Comparison of ENCODE assay signal across 17 cellular contexts in the genomic region with DNA sequence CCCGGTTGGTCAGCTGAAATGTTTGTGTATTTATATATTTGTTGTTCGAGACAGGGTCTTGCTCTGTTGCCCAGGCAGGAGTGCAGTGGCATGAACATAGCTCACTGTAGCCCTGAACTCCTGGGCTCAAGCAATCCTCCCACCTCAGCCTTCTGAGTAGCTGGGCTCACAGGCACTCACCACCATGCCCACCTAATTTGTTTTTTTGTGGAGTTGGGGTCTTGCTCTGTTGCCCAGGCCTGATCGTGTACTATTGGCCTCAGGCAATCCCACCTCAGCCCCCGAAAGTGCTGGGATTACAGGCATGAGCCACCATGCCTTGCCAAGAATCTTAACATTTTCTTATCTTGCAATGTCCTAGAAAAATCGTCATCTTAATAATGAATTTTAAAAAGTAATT. TPM values are rescaled to one million over a fixed set of nuclear protein-coding genes. Genes with fewer than 3 reads are reported as not detected.
DNase-seq lines count a peak whose midpoint lies in the region; ATAC-seq, FAIRE-seq and TF ChIP-seq lines count a peak whose summit lies in the region.
"Had no signal": no experiment of that assay in that cellular context is flagged by ENCODE, and none has a peak within 500 bp of the region (broad histone marks: within the 10 kb centered on the region; RNA-seq: fewer than 3 reads in every experiment).

No MANE protein-coding gene starts in this region.

- intact Hi-C loops in HepG2 (cut with micrococcal nuclease; ENCODE audit: unreplicated experiment), result no loop called here
- intact Hi-C loops in right lobe of liver (cut with DNase I), result no loop called here
- intact Hi-C loops in PC-3 (cut with micrococcal nuclease), result no loop called here

- peaks cover 79% of the 10 kb centered on the region for H3K4me1 ChIP-seq in HepG2 (ENCODE audit: insufficient read depth, low read length)
- H3K4me1 ChIP-seq in right lobe of liver, result peaks cover 0 to 27% (median 12%) of the 10 kb centered on the region in 4 donors
- H3K4me1 ChIP-seq in PC-3 (ENCODE audit: insufficient read depth, low read length), result peaks cover 26% of the 10 kb centered on the region
- peaks cover 0 to 44% (median 18%) of the 10 kb centered on the region in 4 donors for H3K4me1 ChIP-seq in tibial nerve

- POLR2A ChIA-PET in HepG2 (lab: Yijun Ruan, JAX) (no interaction called here), PC-3 (lab: Charles Lee; ENCODE audit: unreplicated experiment) (no interaction called here)

- no peak for TF ChIP-seq POLR2A in HepG2 (IDR thresholded peaks at IDR 0.05; ENCODE audit: insufficient read depth in 1 of 2, low read depth in 2 of 2, low read length in 2 of 2)
- TF ChIP-seq POLR2A in right lobe of liver (IDR thresholded peaks at IDR 0.05), result no peak
- TF ChIP-seq POLR2A in tibial nerve (IDR thresholded peaks at IDR 0.05), result no peak

- H3K9me3 Mint-ChIP-seq in central memory CD8-positive, alpha-beta T cell, result no peaks in the 10 kb centered on the region
- H3K9me3 Mint-ChIP-seq: activated naive CD4-positive, alpha-beta T cell treated with anti-CD3 and anti-CD28 coated beads, Interleukin-2, amount 50 U/mL, for 72 hours had no signal

- H3K9ac ChIP-seq in HepG2 (ENCODE audit: insufficient read depth, low read depth, low read length) (no peak overlapping the region), PC-3 (ENCODE audit: low read length) (no peak overlapping the region)

- CTCF ChIA-PET in HepG2 (lab: Yijun Ruan, JAX; ENCODE audit: low intra/inter-chr PET ratio, low total read pairs) (no interaction called here), PC-3 (lab: Charles Lee) (no interaction called here)

- peaks cover 11 to 46% of the 10 kb centered on the region in 2 experiments for H3K36me3 ChIP-seq in HepG2 (replicated peaks in 1 of 2; ENCODE audit: control insufficient read depth in 1 of 2, insufficient read depth in 2 of 2, low read length in 2 of 2)
- peaks cover 7 to 39% (median 23%) of the 10 kb centered on the region in 4 donors for H3K36me3 ChIP-seq in right lobe of liver
- peaks cover 50% of the 10 kb centered on the region for H3K36me3 ChIP-seq in PC-3 (ENCODE audit: low read depth, low read length)
- peaks cover 0 to 52% (median 22%) of the 10 kb centered on the region in 3 donors for H3K36me3 ChIP-seq in tibial nerve
- H3K36me3 ChIP-seq: ovary had no signal

- BruUV-seq in HepG2 (replicated peaks; lab: Mats Ljungman, UMichigan), result no TSS peak
- no TSS peak for BruUV-seq in PC-3 (replicated peaks; lab: Mats Ljungman, UMichigan)

- TF ChIP-seq RAD21 in HepG2 (CRISPR knock-in tag; IDR thresholded peaks at IDR 0.05), result no peak

- no peak for TF ChIP-seq CTCF in HepG2 (CRISPR knock-in tag; IDR thresholded peaks at IDR 0.05)
- no peak for TF ChIP-seq CTCF in right lobe of liver (IDR thresholded peaks at IDR 0.05)
- TF ChIP-seq CTCF in PC-3 (conservative IDR thresholded peaks at IDR 0.05; ENCODE audit: low read depth, low read length), result no peak
- TF ChIP-seq CTCF in tibial nerve (IDR thresholded peaks at IDR 0.05), result no peak

- peaks cover 60% of the 10 kb centered on the region for H3K4me1 Mint-ChIP-seq in central memory CD8-positive, alpha-beta T cell

- H3K27me3 Mint-ChIP-seq in central memory CD8-positive, alpha-beta T cell, result no peaks in the 10 kb centered on the region

- H3K27me3 ChIP-seq in HepG2 (ENCODE audit: control insufficient read depth in 1 of 2, insufficient read depth in 2 of 2, low read length in 2 of 2) (peaks cover 1 to 4% of the 10 kb centered on the region in 2 experiments; a peak in 2 of 5 replicates), right lobe of liver (no peaks in the 10 kb centered on the region), PC-3 (ENCODE audit: low read length) (no peaks in the 10 kb centered on the region), tibial nerve (no peaks in the 10 kb centered on the region)
- H3K27me3 ChIP-seq: ovary had no signal

- H3F3A ChIP-seq in PC-3 (ENCODE audit: low read length, unreplicated experiment), result peaks cover 34% of the 10 kb centered on the region

- peaks cover 61% of the 10 kb centered on the region for H3K36me3 Mint-ChIP-seq in central memory CD8-positive, alpha-beta T cell (ENCODE audit: insufficient read depth)

- H3K4me3 Mint-ChIP-seq in central memory CD8-positive, alpha-beta T cell, result no peak overlapping the region

- H3K27ac ChIP-seq in HepG2 (ENCODE audit: extremely low read length, insufficient read depth, low read length) (no peak overlapping the region), right lobe of liver (no peak overlapping the region), PC-3 (ENCODE audit: low read length) (no peak overlapping the region), tibial nerve (peak overlapping the region in 3 of 4 donors; percentile 21 to 97 (median 58))
- H3K27ac ChIP-seq: ovary, thoracic aorta had no signal

- H2AFZ ChIP-seq in HepG2 (ENCODE audit: low read length) (no peak overlapping the region), PC-3 (ENCODE audit: low read length) (no peak overlapping the region)

- in situ Hi-C loops in HepG2 (cut with HindIII; ENCODE audit: extremely low pct_ligation_motif_present, low pct_unique_long_range_greater_than_20kb), result no loop called here

- 96% methylated on average over 5 of the region's 5 CpGs for WGBS in HepG2 (ENCODE audit: low lambda C conversion rate)
- WGBS in right lobe of liver (ENCODE audit: insufficient coverage, low coverage, low lambda C conversion rate, missing lambda C conversion rate), result 82% methylated on average over 5 of the region's 5 CpGs
- 87% methylated on average over 5 of the region's 5 CpGs for WGBS in tibial nerve, 2 donors

- TF ChIP-seq EP300 in HepG2 (IDR thresholded peaks at IDR 0.05; ENCODE audit: low read depth in 2 of 2, low read length in 2 of 2) (no peak), HepG2 (CRISPR knock-in tag; IDR thresholded peaks at IDR 0.05; ENCODE audit: borderline replicate concordance) (no peak), tibial nerve (IDR thresholded peaks at IDR 0.05) (no peak)

- H3K27ac Mint-ChIP-seq in central memory CD8-positive, alpha-beta T cell (ENCODE audit: low read depth), result peak overlapping the region; percentile 38

- H3K9me2 ChIP-seq in PC-3 (replicated peaks; ENCODE audit: low read length), result no peaks in the 10 kb centered on the region

- ATAC-seq in HepG2 (no peak), right lobe of liver (no peak), PC-3 (no peak), GM21786 (IDR thresholded peaks at IDR 0.05; ENCODE audit: unreplicated experiment) (no peak), GM21515 (IDR thresholded peaks at IDR 0.05; ENCODE audit: unreplicated experiment) (no peak)
- no peak for ATAC-seq in central memory CD8-positive, alpha-beta T cell (replicated peaks; ENCODE audit: extremely low read depth, poor library complexity, severe bottlenecking)
- ATAC-seq: activated naive CD4-positive, alpha-beta T cell treated with anti-CD3 and anti-CD28 coated beads, Interleukin-2, amount 50 U/mL, for 72 hours; HCT116 had no signal

- H3K4me2 ChIP-seq in HepG2 (ENCODE audit: low read depth, low read length) (no peak overlapping the region), PC-3 (ENCODE audit: low read length) (peak overlapping the region; percentile 92; the same call in 1 of the 2 replicates)

- FAIRE-seq in HepG2 (lab: Jason Lieb, UNC), result no peak

- H3K9me3 ChIP-seq in HepG2 (ENCODE audit: low read length), result no peaks in the 10 kb centered on the region
- no peaks in the 10 kb centered on the region for H3K9me3 ChIP-seq in right lobe of liver
- H3K9me3 ChIP-seq in PC-3 (ENCODE audit: low read length), result no peaks in the 10 kb centered on the region
- H3K9me3 ChIP-seq in tibial nerve, result no peaks in the 10 kb centered on the region
- H3K9me3 ChIP-seq: ovary, thoracic aorta had no signal

- DNase-seq in HepG2 (ENCODE audit: low spot score) (no peak), right lobe of liver (no peak), PC-3 (no peak), tibial nerve (ENCODE audit: low spot score in 2 of 2) (no peak)
- no peak for DNase-seq in central memory CD8-positive, alpha-beta T cell (ENCODE audit: low spot score in 2 of 2)
- no peak for DNase-seq in stimulated activated CD4-positive, alpha-beta T cell treated with anti-CD3 and anti-CD28 coated beads, Interleukin-12 subunit alpha, Interleukin-12 subunit beta, amount 100 ng/mL, for 4 hours
- DNase-seq: activated CD4-positive, alpha-beta T cell treated with anti-CD3 and anti-CD28 coated beads, Interleukin-2, amount 50 U/mL, for 48 hours; effector memory CD4-positive, alpha-beta T cell; NCI-H1694; ovary; SHP77; stimulated activated CD4-positive, alpha-beta T cell treated with anti-CD3 and anti-CD28 coated beads, Interleukin-2, amount 100 ng/mL, for 48 hours had no signal

- H3K79me2 ChIP-seq in HepG2 (ENCODE audit: insufficient read depth, low read length), result peaks cover 22% of the 10 kb centered on the region
- peaks cover 50% of the 10 kb centered on the region for H3K79me2 ChIP-seq in PC-3 (ENCODE audit: low read length)

- H3K4me3 ChIP-seq in HepG2 (replicated peaks in 1 of 3; ENCODE audit: insufficient read depth in 1 of 3, low read depth in 2 of 3, low read length in 3 of 3) (no peak overlapping the region), right lobe of liver (no peak overlapping the region), PC-3 (ENCODE audit: low read length) (no peak overlapping the region), tibial nerve (no peak overlapping the region)
- H3K4me3 ChIP-seq: ovary, thoracic aorta had no signal

- H4K20me1 ChIP-seq in HepG2 (ENCODE audit: insufficient read depth, low read length) (peaks cover 28% of the 10 kb centered on the region), PC-3 (ENCODE audit: low read length) (peaks cover 62% of the 10 kb centered on the region)

RNA-seq across cellular contexts. Expression of gene RAN, which starts 3.3 kb away (rescaled TPM):
- total RNA-seq in HepG2 (2016; rRNA removed; fragmentation: Illumina TruSeq; extraction: Trizol) (1,630 and 2,526 TPM in 2 replicates), right lobe of liver (100 to 1,000 TPM; 136 to 220 (median 147) TPM), PC-3 (2014; rRNA removed) (3,300 and 3,371 TPM in 2 replicates), tibial nerve (100 to 1,000 TPM; 105 to 155 (median 124) TPM)
- total RNA-seq in HepG2 (2016; cell fraction: cytosol; rRNA removed; fragmentation: Illumina TruSeq; extraction: Trizol; ENCODE audit: low read depth), result 453 and 456 TPM in 2 replicates
- total RNA-seq in HepG2 (2016; cell fraction: insoluble cytoplasmic fraction; rRNA removed; fragmentation: Illumina TruSeq; extraction: Trizol), result 1,637 and 2,557 TPM in 2 replicates
- 837 and 870 TPM in 2 replicates for total RNA-seq in HepG2 (2016; cell fraction: membrane; rRNA removed; fragmentation: Illumina TruSeq; extraction: Trizol)
- 527 and 560 TPM in 2 replicates for total RNA-seq in HepG2 (2016; cell fraction: nucleus; rRNA removed; fragmentation: Illumina TruSeq; extraction: Trizol)
- 996 and 1,335 TPM in 2 replicates for polyA plus RNA-seq in HepG2 (2011; rRNA removed)
- polyA plus RNA-seq in HepG2 (2011; cell fraction: cytosol; rRNA removed), result 979 and 1,087 TPM in 2 replicates
- polyA plus RNA-seq in HepG2 (2011; cell fraction: nucleus; rRNA removed), result 385 and 550 TPM in 2 replicates
- 1,088 and 1,104 TPM in 2 replicates for polyA plus RNA-seq in HepG2 (2012)
- polyA plus RNA-seq in HepG2 (2016; cell fraction: cytosol; fragmentation: Illumina TruSeq; extraction: Trizol; ENCODE audit: low read depth), result 580 and 585 TPM in 2 replicates
- polyA plus RNA-seq in HepG2 (2016; cell fraction: insoluble cytoplasmic fraction; fragmentation: Illumina TruSeq; extraction: Trizol; ENCODE audit: low read depth), result 2,503 and 2,588 TPM in 2 replicates
- polyA plus RNA-seq in HepG2 (2016; cell fraction: membrane; fragmentation: Illumina TruSeq; extraction: Trizol; ENCODE audit: low read depth), result 756 and 768 TPM in 2 replicates
- polyA plus RNA-seq in HepG2 (2016; cell fraction: nucleus; fragmentation: Illumina TruSeq; extraction: Trizol; ENCODE audit: insufficient read depth, low read depth), result 908 and 932 TPM in 2 replicates
- 405 and 954 TPM in 2 replicates for polyA minus RNA-seq in HepG2 (2011; rRNA and poly(A)+ RNA removed; ENCODE audit: low replicate concordance)
- polyA minus RNA-seq in HepG2 (2011; cell fraction: cytosol; rRNA and poly(A)+ RNA removed), result 424 and 441 TPM in 2 replicates
- polyA minus RNA-seq in HepG2 (2011; cell fraction: nucleus; rRNA and poly(A)+ RNA removed), result 138 and 202 TPM in 2 replicates

RNA-seq across cellular contexts. Expression of gene STX2, which starts 36.1 kb away (rescaled TPM):
- total RNA-seq in HepG2 (2016; rRNA removed; fragmentation: Illumina TruSeq; extraction: Trizol) (12.4 and 13.4 TPM in 2 replicates), right lobe of liver (10 to 100 TPM in 1 of 6 experiments, 1 to 10 TPM in 5; 5.3 to 11.8 (median 7.2) TPM), PC-3 (2014; rRNA removed) (18.2 and 24.0 TPM in 2 replicates), tibial nerve (10 to 100 TPM; 26.3 to 44.8 (median 33.6) TPM)
- 10.3 and 12.4 TPM in 2 replicates for total RNA-seq in HepG2 (2016; cell fraction: cytosol; rRNA removed; fragmentation: Illumina TruSeq; extraction: Trizol; ENCODE audit: low read depth)
- 11.7 and 13.3 TPM in 2 replicates for total RNA-seq in HepG2 (2016; cell fraction: insoluble cytoplasmic fraction; rRNA removed; fragmentation: Illumina TruSeq; extraction: Trizol)
- total RNA-seq in HepG2 (2016; cell fraction: membrane; rRNA removed; fragmentation: Illumina TruSeq; extraction: Trizol), result 17.4 and 19.2 TPM in 2 replicates
- 9.3 and 11.7 TPM in 2 replicates for total RNA-seq in HepG2 (2016; cell fraction: nucleus; rRNA removed; fragmentation: Illumina TruSeq; extraction: Trizol)
- polyA plus RNA-seq in HepG2 (2011; rRNA removed), result 22.8 and 25.1 TPM in 2 replicates
- polyA plus RNA-seq in HepG2 (2011; cell fraction: cytosol; rRNA removed), result 9.8 and 15.2 TPM in 2 replicates
- 35.1 and 44.2 TPM in 2 replicates for polyA plus RNA-seq in HepG2 (2011; cell fraction: nucleus; rRNA removed)
- 13.4 and 16.2 TPM in 2 replicates for polyA plus RNA-seq in HepG2 (2012)
- polyA plus RNA-seq in HepG2 (2016; cell fraction: cytosol; fragmentation: Illumina TruSeq; extraction: Trizol; ENCODE audit: low read depth), result 8.3 and 10.5 TPM in 2 replicates
- polyA plus RNA-seq in HepG2 (2016; cell fraction: insoluble cytoplasmic fraction; fragmentation: Illumina TruSeq; extraction: Trizol; ENCODE audit: low read depth), result 13.2 and 13.7 TPM in 2 replicates
- 14.0 and 15.0 TPM in 2 replicates for polyA plus RNA-seq in HepG2 (2016; cell fraction: membrane; fragmentation: Illumina TruSeq; extraction: Trizol; ENCODE audit: low read depth)
- polyA plus RNA-seq in HepG2 (2016; cell fraction: nucleus; fragmentation: Illumina TruSeq; extraction: Trizol; ENCODE audit: insufficient read depth, low read depth), result 18.7 and 22.3 TPM in 2 replicates
- polyA minus RNA-seq in HepG2 (2011; rRNA and poly(A)+ RNA removed; ENCODE audit: low replicate concordance), result 8.4 and 9.4 TPM in 2 replicates
- polyA minus RNA-seq in HepG2 (2011; cell fraction: cytosol; rRNA and poly(A)+ RNA removed), result 7.5 and 8.7 TPM in 2 replicates
- 19.6 and 26.2 TPM in 2 replicates for polyA minus RNA-seq in HepG2 (2011; cell fraction: nucleus; rRNA and poly(A)+ RNA removed)

Comparison
In these comparisons a context has a peak if more than half of its experiments do, and no peak if none do; other contexts are left out.
1. H3K27ac ChIP-seq: peak in tibial nerve (3 of 4); none in HepG2 (single experiment), right lobe of liver (0 of 3) and PC-3 (single experiment).